In the genomic region with DNA sequence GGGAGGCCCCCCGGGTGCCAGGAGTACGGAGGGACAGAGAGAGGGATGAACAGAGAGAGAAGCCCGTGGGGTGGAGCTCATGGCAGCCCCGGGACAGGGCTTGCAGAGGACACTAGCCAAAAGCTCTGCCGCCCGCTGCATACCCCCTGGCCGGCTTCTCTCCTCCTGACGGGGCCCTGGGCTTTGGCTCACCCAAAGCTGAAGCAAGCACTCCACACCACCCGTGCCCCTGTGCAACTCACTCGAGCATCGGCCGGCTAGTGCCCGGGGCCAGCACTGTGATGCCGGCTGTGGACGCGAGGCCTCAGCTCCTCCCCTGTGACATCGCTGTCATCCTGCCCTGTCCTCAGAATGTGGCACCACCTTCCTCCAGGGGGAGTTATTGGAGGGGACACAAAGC, we compare ENCODE assay signal across 28 cellular contexts.
"Had no signal": no experiment of that assay in that cellular context is flagged by ENCODE, and none has a peak within 500 bp of the region (broad histone marks: within the 10 kb centered on the region; RNA-seq: fewer than 3 reads in every experiment).

No MANE protein-coding gene starts in this region.

- H3K36me3 ChIP-seq: gastrocnemius medialis, suprapubic skin, tibial artery, upper lobe of right lung had no signal

- H3K27ac ChIP-seq: gastrocnemius medialis, hepatocyte, suprapubic skin, tibial artery, upper lobe of right lung had no signal

- H3K4me1 Mint-ChIP-seq: activated naive CD4-positive, alpha-beta T cell treated with anti-CD3 and anti-CD28 coated beads, Interleukin-2, amount 50 U/mL, for 24 hours had no signal

- H3K27me3 Mint-ChIP-seq: activated naive CD8-positive, alpha-beta T cell treated with anti-CD3 and anti-CD28 coated beads, Interleukin-2, amount 50 U/mL, for 24 hours had no signal

- DNase-seq: activated CD4-positive, alpha-beta T cell treated with anti-CD3 and anti-CD28 coated beads for 4 hours; activated CD4-positive, alpha-beta T cell treated with anti-CD3 and anti-CD28 coated beads, Interleukin-2, amount 50 U/mL, for 4 hours; activated CD4-positive, CD25-positive, alpha-beta regulatory T cell; activated naive CD8-positive, alpha-beta T cell treated with anti-CD3 and anti-CD28 coated beads, Interleukin-2, amount 50 U/mL, for 24 hours; activated T-cell treated with anti-CD3 and anti-CD28 coated beads, Interleukin-2, amount 50 U/mL, for 4 hours; amygdala; central memory CD4-positive, alpha-beta T cell; dermis blood vessel endothelial cell; effector memory CD4-positive, alpha-beta T cell; erythroblast; gastrocnemius medialis; glutamatergic neuron; left colon; mesenchymal stem cell; mucosa of descending colon; retina; stimulated activated CD4-positive, alpha-beta T cell treated with anti-CD3 and anti-CD28 coated beads, Interleukin-15, amount 100 ng/mL, for 24 hours; stimulated activated CD4-positive, alpha-beta T cell treated with anti-CD3 and anti-CD28 coated beads, Interleukin-2, amount 100 ng/mL, for 24 hours; stimulated activated naive CD4-positive, alpha-beta T cell; tibial artery; upper lobe of right lung had no signal

- H3K27ac Mint-ChIP-seq: activated naive CD4-positive, alpha-beta T cell treated with anti-CD3 and anti-CD28 coated beads, Interleukin-2, amount 50 U/mL, for 24 hours; activated naive CD8-positive, alpha-beta T cell treated with anti-CD3 and anti-CD28 coated beads, Interleukin-2, amount 50 U/mL, for 24 hours; activated T-helper 2 cell treated with anti-CD3 and anti-CD28 coated beads, Interferon-gamma antibody, Interleukin-2, Interleukin-4, amounts not matched to agents 10 μg/mL and 5 μg/mL and 100 μg/mL, durations not matched to agents 14 hours and 24 hours and 36 hours; natural killer cell treated with Interleukin-12 subunit alpha and Interleukin-12 subunit beta and Interleukin-15 and Interleukin-18, amount 100 ng/mL, for 72 hours; progenitor cell of endocrine pancreas had no signal

- H3K27me3 ChIP-seq: gastrocnemius medialis, hepatocyte, tibial artery had no signal

- H3K9me3 Mint-ChIP-seq: activated naive CD4-positive, alpha-beta T cell treated with anti-CD3 and anti-CD28 coated beads, Interleukin-2, amount 50 U/mL, for 24 hours; natural killer cell treated with Interleukin-12 subunit alpha and Interleukin-12 subunit beta and Interleukin-15 and Interleukin-18, amount 100 ng/mL, for 72 hours had no signal

- H3K4me1 ChIP-seq: gastrocnemius medialis, suprapubic skin, tibial artery, upper lobe of right lung had no signal

- ATAC-seq: activated naive CD8-positive, alpha-beta T cell treated with anti-CD3 and anti-CD28 coated beads, Interleukin-2, amount 50 U/mL, for 24 hours; activated T-cell treated with anti-CD3 and anti-CD28 coated beads, Interleukin-2, amount 50 U/mL, for 4 hours; gastrocnemius medialis; left colon; mucosa of descending colon; natural killer cell treated with Interleukin-12 subunit alpha and Interleukin-12 subunit beta and Interleukin-15 and Interleukin-18, amount 100 ng/mL, for 72 hours; upper lobe of right lung had no signal

- H3K4me3 ChIP-seq: gastrocnemius medialis, hepatocyte, mucosa of descending colon, smooth muscle cell, suprapubic skin, tibial artery, upper lobe of right lung had no signal

- H3K36me3 Mint-ChIP-seq: activated naive CD4-positive, alpha-beta T cell treated with anti-CD3 and anti-CD28 coated beads, Interleukin-2, amount 50 U/mL, for 24 hours had no signal

- H3K9me3 ChIP-seq: gastrocnemius medialis, mucosa of descending colon, suprapubic skin, upper lobe of right lung had no signal

- H3K4me2 ChIP-seq: hepatocyte, smooth muscle cell had no signal

- H3K79me2 ChIP-seq: hepatocyte had no signal

- H2AFZ ChIP-seq: hepatocyte had no signal

- H3K4me3 Mint-ChIP-seq: activated naive CD4-positive, alpha-beta T cell treated with anti-CD3 and anti-CD28 coated beads, Interleukin-2, amount 50 U/mL, for 24 hours; activated naive CD8-positive, alpha-beta T cell treated with anti-CD3 and anti-CD28 coated beads, Interleukin-2, amount 50 U/mL, for 24 hours; activated T-cell treated with anti-CD3 and anti-CD28 coated beads, Interleukin-2, amount 50 U/mL, for 4 hours; natural killer cell treated with Interleukin-12 subunit alpha and Interleukin-12 subunit beta and Interleukin-15 and Interleukin-18, amount 100 ng/mL, for 72 hours had no signal
